Comparison of ENCODE assay signal across 7 cellular contexts in genomic region chr14:106044949-106045596, GRCh38.
DNase-seq lines count a peak whose midpoint lies in the region; ATAC-seq and TF ChIP-seq lines count a peak whose summit lies in the region.

No MANE protein-coding gene starts in this region.

- ATAC-seq in GM18517 (IDR thresholded peaks at IDR 0.05; ENCODE audit: unreplicated experiment), result peak; percentile 65

- WGBS in esophagus muscularis mucosa, result 59% methylated on average over 9 of the region's 9 CpGs

- peak; percentile 93 for DNase-seq in activated CD4-positive, alpha-beta T cell treated with anti-CD3 and anti-CD28 coated beads for 48 hours
- DNase-seq in esophagus muscularis mucosa (ENCODE audit: extremely low spot score) (no peak), NCI-H1105 treated with DMSO at 0.1 percent for 48 hours (lab: John Stamatoyannopoulos, UW) (no peak), foreskin fibroblast (no peak)
- peak; percentile 79 to 89 (median 79) for DNase-seq in stimulated activated CD4-positive, alpha-beta T cell treated with anti-CD3 and anti-CD28 coated beads, TNF-alpha, amount 100 ng/mL, for 48 hours (ENCODE audit: low read depth in 3 of 3)

- H3K4me2 ChIP-seq in Loucy (ENCODE audit: low read depth, low read length, poor library complexity, severe bottlenecking), result no peak overlapping the region

- H3K4me3 ChIP-seq in Loucy (ENCODE audit: low read length, poor library complexity, severe bottlenecking), result no peak overlapping the region
- no peak overlapping the region for H3K4me3 ChIP-seq in esophagus muscularis mucosa
- no peak overlapping the region for H3K4me3 ChIP-seq in foreskin fibroblast (ENCODE audit: low read depth in 1 of 2, low read length in 2 of 2)

- TF ChIP-seq CTCF in Loucy (conservative IDR thresholded peaks at IDR 0.05; ENCODE audit: low read length) (peak; percentile 81), esophagus muscularis mucosa (IDR thresholded peaks at IDR 0.05) (peak in 2 of 3 experiments; percentile 9 to 25), foreskin fibroblast (IDR thresholded peaks at IDR 0.05; ENCODE audit: low read depth, low read length) (no peak)

- intact Hi-C loops in esophagus muscularis mucosa (cut with DNase I), result no loop called here

- TF ChIP-seq POLR2A in esophagus muscularis mucosa (IDR thresholded peaks at IDR 0.05; ENCODE audit: low read depth), result no peak

- TF ChIP-seq EP300 in esophagus muscularis mucosa (IDR thresholded peaks at IDR 0.05), result no peak

- H3K79me2 ChIP-seq in Loucy (ENCODE audit: insufficient read depth, low read length), result no peaks in the 10 kb centered on the region

- H3K36me3 ChIP-seq in Loucy (ENCODE audit: insufficient read depth, low read length) (no peaks in the 10 kb centered on the region), esophagus muscularis mucosa (no peaks in the 10 kb centered on the region)

- no peak overlapping the region for H2AFZ ChIP-seq in Loucy (ENCODE audit: low read length)

- no peaks in the 10 kb centered on the region for H3K27me3 ChIP-seq in Loucy (ENCODE audit: insufficient read depth, low read length, poor library complexity, severe bottlenecking)
- peaks cover 0 to 19% (median 0%) of the 10 kb centered on the region in 4 donors for H3K27me3 ChIP-seq in esophagus muscularis mucosa

- no peaks in the 10 kb centered on the region for H3F3A ChIP-seq in Loucy (ENCODE audit: low read depth)

- H3K4me1 ChIP-seq in Loucy (ENCODE audit: insufficient read depth, low read length, poor library complexity, severe bottlenecking) (no peaks in the 10 kb centered on the region), esophagus muscularis mucosa (no peaks in the 10 kb centered on the region)

- H4K20me1 ChIP-seq in Loucy (ENCODE audit: insufficient read depth, low read length, poor library complexity, severe bottlenecking), result no peaks in the 10 kb centered on the region

- H3K9ac ChIP-seq in Loucy (ENCODE audit: low read depth, low read length, poor library complexity, severe bottlenecking), result no peak overlapping the region

- no peak overlapping the region for H3K27ac ChIP-seq in esophagus muscularis mucosa (replicated peaks in 1 of 4)

- H3K9me2 ChIP-seq in Loucy (replicated peaks; ENCODE audit: low read depth, low read length), result no peaks in the 10 kb centered on the region

- H3K9me3 ChIP-seq in Loucy (ENCODE audit: insufficient read depth, low read depth, low read length) (no peaks in the 10 kb centered on the region), esophagus muscularis mucosa (no peaks in the 10 kb centered on the region)

Comparison
In these comparisons a context has a peak if more than half of its experiments do, and no peak if none do; other contexts are left out.
1. DNase-seq: peak in activated CD4-positive, alpha-beta T cell treated with anti-CD3 and anti-CD28 coated beads for 48 hours (single experiment) and stimulated activated CD4-positive, alpha-beta T cell treated with anti-CD3 and anti-CD28 coated beads, TNF-alpha, amount 100 ng/mL, for 48 hours (3 of 3); none in esophagus muscularis mucosa (single experiment), NCI-H1105 treated with DMSO at 0.1 percent for 48 hours (single experiment) and foreskin fibroblast (0 of 2).